Comparison of ENCODE assay signal across 12 cellular contexts in genomic region chr2:96616535-96616934, GRCh38. TPM values are rescaled to one million over a fixed set of nuclear protein-coding genes. Genes with fewer than 3 reads are reported as not detected.
DNase-seq lines count a peak whose midpoint lies in the region; ATAC-seq and TF ChIP-seq lines count a peak whose summit lies in the region.
"Had no signal": no experiment of that assay in that cellular context is flagged by ENCODE, and none has a peak within 500 bp of the region (broad histone marks: within the 10 kb centered on the region; RNA-seq: fewer than 3 reads in every experiment).

No MANE protein-coding gene starts in this region.

- TF ChIP-seq POLR2A in breast epithelium (IDR thresholded peaks at IDR 0.05): no peak

- no peak for DNase-seq in MCF 10A (ENCODE audit: unreplicated experiment)
- DNase-seq in breast epithelium (ENCODE audit: low spot score in 2 of 2): no peak
- DNase-seq in upper lobe of right lung: no peak
- DNase-seq in NCI-H2227 (lab: John Stamatoyannopoulos, UW; ENCODE audit: unreplicated experiment): no peak
- DNase-seq: HCEC 1CT, NCI-H2081, NCI-H69 had no signal

- H3K27me3 Mint-ChIP-seq in MCF 10A (ENCODE audit: insufficient read depth, unreplicated experiment): no peaks in the 10 kb centered on the region
- no peaks in the 10 kb centered on the region for H3K27me3 Mint-ChIP-seq in activated T-helper 17 cell treated with anti-CD3 and anti-CD28 coated beads, Interleukin-2, amount 50 U/mL, for 72 hours
- H3K27me3 Mint-ChIP-seq in stimulated activated memory B cell treated with anti-CD40 and anti-IgM and Interleukin-4, amounts not matched to agents 10 μg/mL and 1 μg/mL and 100 μg/mL, for 72 hours: no peaks in the 10 kb centered on the region

- no peaks in the 10 kb centered on the region for H3K9me3 ChIP-seq in breast epithelium
- H3K9me3 ChIP-seq in muscle layer of duodenum (ENCODE audit: control insufficient read depth in 1 of 2, low read length in 2 of 2): no peaks in the 10 kb centered on the region
- no peaks in the 10 kb centered on the region for H3K9me3 ChIP-seq in upper lobe of right lung

- no peak overlapping the region for H3K4me3 Mint-ChIP-seq in MCF 10A (ENCODE audit: unreplicated experiment)
- H3K4me3 Mint-ChIP-seq in activated T-helper 17 cell treated with anti-CD3 and anti-CD28 coated beads, Interleukin-2, amount 50 U/mL, for 72 hours: peak overlapping the region; percentile 66
- no peak overlapping the region for H3K4me3 Mint-ChIP-seq in stimulated activated memory B cell treated with anti-CD40 and anti-IgM and Interleukin-4, amounts not matched to agents 10 μg/mL and 1 μg/mL and 100 μg/mL, for 72 hours

- H3K4me3 ChIP-seq in breast epithelium: no peak overlapping the region
- no peak overlapping the region for H3K4me3 ChIP-seq in muscle layer of duodenum (ENCODE audit: low read depth in 1 of 2, low read length in 2 of 2)
- H3K4me3 ChIP-seq in upper lobe of right lung: no peak overlapping the region

- intact Hi-C loops in MCF 10A (cut with micrococcal nuclease): loop anchor here (5.0 kb wide), 1 partner anchor 186 kb away; no protein-coding TSS in a partner anchor
- intact Hi-C loops in breast epithelium (cut with DNase I; ENCODE audit: low total_unique reads): no loop called here
- intact Hi-C loops in upper lobe of right lung (cut with DNase I): no loop called here

- H3K36me3 Mint-ChIP-seq in MCF 10A (ENCODE audit: insufficient read depth, unreplicated experiment): peaks cover 42% of the 10 kb centered on the region
- H3K36me3 Mint-ChIP-seq in activated T-helper 17 cell treated with anti-CD3 and anti-CD28 coated beads, Interleukin-2, amount 50 U/mL, for 72 hours (ENCODE audit: low read depth): peaks cover 93% of the 10 kb centered on the region
- H3K36me3 Mint-ChIP-seq in stimulated activated memory B cell treated with anti-CD40 and anti-IgM and Interleukin-4, amounts not matched to agents 10 μg/mL and 1 μg/mL and 100 μg/mL, for 72 hours: peaks cover 41% of the 10 kb centered on the region

- H3K27me3 ChIP-seq in breast epithelium (no peaks in the 10 kb centered on the region), muscle layer of duodenum (ENCODE audit: low read depth, low read length) (no peaks in the 10 kb centered on the region), upper lobe of right lung (no peaks in the 10 kb centered on the region)

- TF ChIP-seq CTCF in MCF 10A (IDR thresholded peaks at IDR 0.05; ENCODE audit: unreplicated experiment): no peak
- no peak for TF ChIP-seq CTCF in breast epithelium (IDR thresholded peaks at IDR 0.05)
- no peak for TF ChIP-seq CTCF in upper lobe of right lung (IDR thresholded peaks at IDR 0.05)

- ATAC-seq in activated T-helper 17 cell treated with anti-CD3 and anti-CD28 coated beads, Interleukin-2, amount 50 U/mL, for 72 hours (replicated peaks): no peak
- ATAC-seq in upper lobe of right lung (no peak), HG03571 (IDR thresholded peaks at IDR 0.05; ENCODE audit: unreplicated experiment) (no peak)
- no peak for ATAC-seq in stimulated activated memory B cell treated with anti-CD40 and anti-IgM and Interleukin-4, amounts not matched to agents 10 μg/mL and 1 μg/mL and 100 μg/mL, for 72 hours

- peaks cover 16% of the 10 kb centered on the region for H3K4me1 Mint-ChIP-seq in MCF 10A (ENCODE audit: insufficient read depth, unreplicated experiment)
- H3K4me1 Mint-ChIP-seq in activated T-helper 17 cell treated with anti-CD3 and anti-CD28 coated beads, Interleukin-2, amount 50 U/mL, for 72 hours: peaks cover 19% of the 10 kb centered on the region
- H3K4me1 Mint-ChIP-seq in stimulated activated memory B cell treated with anti-CD40 and anti-IgM and Interleukin-4, amounts not matched to agents 10 μg/mL and 1 μg/mL and 100 μg/mL, for 72 hours: no peaks in the 10 kb centered on the region

- BruUV-seq in MCF 10A (replicated peaks; lab: Mats Ljungman, UMichigan): no TSS peak

- CTCF ChIA-PET in MCF 10A (lab: Yijun Ruan, JAX): interaction anchor here (0.5 to 0.9 kb wide), 3 partner anchors 122 to 275 kb away, joined by 3 to 6 read pairs (median 3); no protein-coding TSS in a partner anchor

- no peaks in the 10 kb centered on the region for H3K4me1 ChIP-seq in breast epithelium
- H3K4me1 ChIP-seq in muscle layer of duodenum (ENCODE audit: control insufficient read depth in 1 of 2, insufficient read depth in 2 of 2, low read length in 2 of 2): no peaks in the 10 kb centered on the region
- H3K4me1 ChIP-seq in upper lobe of right lung: peaks cover 17% of the 10 kb centered on the region

- H3K9me3 Mint-ChIP-seq in MCF 10A (ENCODE audit: unreplicated experiment): no peaks in the 10 kb centered on the region
- no peaks in the 10 kb centered on the region for H3K9me3 Mint-ChIP-seq in activated T-helper 17 cell treated with anti-CD3 and anti-CD28 coated beads, Interleukin-2, amount 50 U/mL, for 72 hours
- H3K9me3 Mint-ChIP-seq in stimulated activated memory B cell treated with anti-CD40 and anti-IgM and Interleukin-4, amounts not matched to agents 10 μg/mL and 1 μg/mL and 100 μg/mL, for 72 hours: no peaks in the 10 kb centered on the region

- POLR2A ChIA-PET in MCF 10A (lab: Yijun Ruan, JAX): interaction anchor here (1.3 to 1.4 kb wide), 2 partner anchors 20 to 199 kb away, joined by 3 read pairs; partner anchors contain the start of gene CNNM3

- peaks cover 9% of the 10 kb centered on the region for H3K36me3 ChIP-seq in breast epithelium
- peaks cover 40 to 52% of the 10 kb centered on the region in 2 donors for H3K36me3 ChIP-seq in muscle layer of duodenum (ENCODE audit: control insufficient read depth in 1 of 2, insufficient read depth in 2 of 2, low read length in 2 of 2)
- peaks cover 50% of the 10 kb centered on the region for H3K36me3 ChIP-seq in upper lobe of right lung

- H3K27ac ChIP-seq in breast epithelium (no peak overlapping the region), muscle layer of duodenum (ENCODE audit: low read length) (peak overlapping the region; percentile 43), upper lobe of right lung (peak overlapping the region; percentile 61)

- peak overlapping the region; percentile 92 for H3K27ac Mint-ChIP-seq in MCF 10A (ENCODE audit: low read depth, unreplicated experiment)
- peak overlapping the region; percentile 90 for H3K27ac Mint-ChIP-seq in activated T-helper 17 cell treated with anti-CD3 and anti-CD28 coated beads, Interleukin-2, amount 50 U/mL, for 72 hours
- no peak overlapping the region for H3K27ac Mint-ChIP-seq in stimulated activated memory B cell treated with anti-CD40 and anti-IgM and Interleukin-4, amounts not matched to agents 10 μg/mL and 1 μg/mL and 100 μg/mL, for 72 hours

RNA-seq across cellular contexts. Expression of gene KANSL3, which starts 21.6 kb away (rescaled TPM):
- total RNA-seq in MCF 10A (2022) (36.0 and 41.4 TPM in 2 replicates), breast epithelium (10 to 100 TPM; 44.2 to 64.1 (median 53.1) TPM), upper lobe of right lung (50.1 TPM)
- 10 to 100 TPM; 59.5 to 59.7 TPM for total RNA-seq in activated T-helper 17 cell treated with anti-CD3 and anti-CD28 coated beads, Interleukin-2, amount 50 U/mL, for 72 hours

RNA-seq across cellular contexts. Expression of gene FER1L5, which starts 26.0 kb away (rescaled TPM):
- total RNA-seq in MCF 10A (2022) (not detected in 2 replicates), breast epithelium (under 1 TPM in 2 of 3 donors, not detected in 1; 0.73 to 0.98 TPM), upper lobe of right lung (0.14 TPM)
- total RNA-seq in activated T-helper 17 cell treated with anti-CD3 and anti-CD28 coated beads, Interleukin-2, amount 50 U/mL, for 72 hours: not detected
- total RNA-seq: glomerular endothelial cell had no signal

Comparison
In these comparisons a context has a peak if more than half of its experiments do, and no peak if none do; other contexts are left out.
1. H3K27ac ChIP-seq: peak in muscle layer of duodenum (single experiment) and upper lobe of right lung (single experiment); none in breast epithelium (0 of 2).